ENCODE assay signal across 1 cellular context in genomic region chr13:33817843-33818661, GRCh38.
A peak's percentile ranks its signal among the peaks of the same experiment; 100 is the strongest.
TF ChIP-seq lines count a peak whose summit lies in the region.

Gene RFC3 (plus strand): TSS chr13:33818149. CDS start chr13:33818179, 30 bp downstream.

TF ChIP-seq in HepG2, 621 proteins besides CTCF, POLR2A, EP300 and RAD21 (continued from another document and continues in another):
- TF ChIP-seq, protein P1, sequence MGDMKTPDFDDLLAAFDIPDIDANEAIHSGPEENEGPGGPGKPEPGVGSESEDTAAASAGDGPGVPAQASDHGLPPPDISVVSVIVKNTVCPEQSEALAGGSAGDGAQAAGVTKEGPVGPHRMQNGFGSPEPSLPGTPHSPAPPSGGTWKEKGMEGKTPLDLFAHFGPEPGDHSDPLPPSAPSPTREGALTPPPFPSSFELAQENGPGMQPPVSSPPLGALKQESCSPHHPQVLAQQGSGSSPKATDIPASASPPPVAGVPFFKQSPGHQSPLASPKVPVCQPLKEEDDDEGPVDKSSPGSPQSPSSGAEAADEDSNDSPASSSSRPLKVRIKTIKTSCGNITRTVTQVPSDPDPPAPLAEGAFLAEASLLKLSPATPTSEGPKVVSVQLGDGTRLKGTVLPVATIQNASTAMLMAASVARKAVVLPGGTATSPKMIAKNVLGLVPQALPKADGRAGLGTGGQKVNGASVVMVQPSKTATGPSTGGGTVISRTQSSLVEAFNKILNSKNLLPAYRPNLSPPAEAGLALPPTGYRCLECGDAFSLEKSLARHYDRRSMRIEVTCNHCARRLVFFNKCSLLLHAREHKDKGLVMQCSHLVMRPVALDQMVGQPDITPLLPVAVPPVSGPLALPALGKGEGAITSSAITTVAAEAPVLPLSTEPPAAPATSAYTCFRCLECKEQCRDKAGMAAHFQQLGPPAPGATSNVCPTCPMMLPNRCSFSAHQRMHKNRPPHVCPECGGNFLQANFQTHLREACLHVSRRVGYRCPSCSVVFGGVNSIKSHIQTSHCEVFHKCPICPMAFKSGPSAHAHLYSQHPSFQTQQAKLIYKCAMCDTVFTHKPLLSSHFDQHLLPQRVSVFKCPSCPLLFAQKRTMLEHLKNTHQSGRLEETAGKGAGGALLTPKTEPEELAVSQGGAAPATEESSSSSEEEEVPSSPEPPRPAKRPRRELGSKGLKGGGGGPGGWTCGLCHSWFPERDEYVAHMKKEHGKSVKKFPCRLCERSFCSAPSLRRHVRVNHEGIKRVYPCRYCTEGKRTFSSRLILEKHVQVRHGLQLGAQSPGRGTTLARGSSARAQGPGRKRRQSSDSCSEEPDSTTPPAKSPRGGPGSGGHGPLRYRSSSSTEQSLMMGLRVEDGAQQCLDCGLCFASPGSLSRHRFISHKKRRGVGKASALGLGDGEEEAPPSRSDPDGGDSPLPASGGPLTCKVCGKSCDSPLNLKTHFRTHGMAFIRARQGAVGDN (CRISPR knock-in tag; IDR thresholded peaks at IDR 0.05) = peak; percentile 93
- TF ChIP-seq HNRNPK (IDR thresholded peaks at IDR 0.05; ENCODE audit: low read depth, low read length, poor library complexity, severe bottlenecking) = no peak
- TF ChIP-seq ZKSCAN5 (CRISPR knock-in tag; IDR thresholded peaks at IDR 0.05) = no peak
- TF ChIP-seq, protein P2, sequence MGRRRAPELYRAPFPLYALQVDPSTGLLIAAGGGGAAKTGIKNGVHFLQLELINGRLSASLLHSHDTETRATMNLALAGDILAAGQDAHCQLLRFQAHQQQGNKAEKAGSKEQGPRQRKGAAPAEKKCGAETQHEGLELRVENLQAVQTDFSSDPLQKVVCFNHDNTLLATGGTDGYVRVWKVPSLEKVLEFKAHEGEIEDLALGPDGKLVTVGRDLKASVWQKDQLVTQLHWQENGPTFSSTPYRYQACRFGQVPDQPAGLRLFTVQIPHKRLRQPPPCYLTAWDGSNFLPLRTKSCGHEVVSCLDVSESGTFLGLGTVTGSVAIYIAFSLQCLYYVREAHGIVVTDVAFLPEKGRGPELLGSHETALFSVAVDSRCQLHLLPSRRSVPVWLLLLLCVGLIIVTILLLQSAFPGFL (CRISPR knock-in tag; IDR thresholded peaks at IDR 0.05) = no peak
- TF ChIP-seq TRIM24 (CRISPR knock-in tag; IDR thresholded peaks at IDR 0.05) = no peak
- TF ChIP-seq, protein P3, sequence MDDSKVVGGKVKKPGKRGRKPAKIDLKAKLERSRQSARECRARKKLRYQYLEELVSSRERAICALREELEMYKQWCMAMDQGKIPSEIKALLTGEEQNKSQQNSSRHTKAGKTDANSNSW (CRISPR knock-in tag; IDR thresholded peaks at IDR 0.05; ENCODE audit: borderline replicate concordance) = 0 out of 2 replicates have a peak, but pooled peaks have one; percentile 27
- TF ChIP-seq, protein P4, sequence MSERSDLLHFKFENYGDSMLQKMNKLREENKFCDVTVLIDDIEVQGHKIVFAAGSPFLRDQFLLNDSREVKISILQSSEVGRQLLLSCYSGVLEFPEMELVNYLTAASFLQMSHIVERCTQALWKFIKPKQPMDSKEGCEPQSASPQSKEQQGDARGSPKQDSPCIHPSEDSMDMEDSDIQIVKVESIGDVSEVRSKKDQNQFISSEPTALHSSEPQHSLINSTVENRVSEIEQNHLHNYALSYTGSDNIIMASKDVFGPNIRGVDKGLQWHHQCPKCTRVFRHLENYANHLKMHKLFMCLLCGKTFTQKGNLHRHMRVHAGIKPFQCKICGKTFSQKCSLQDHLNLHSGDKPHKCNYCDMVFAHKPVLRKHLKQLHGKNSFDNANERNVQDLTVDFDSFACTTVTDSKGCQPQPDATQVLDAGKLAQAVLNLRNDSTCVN (CRISPR knock-in tag; IDR thresholded peaks at IDR 0.05; ENCODE audit: borderline replicate concordance) = no peak; the same call in 1 of the 2 replicates
- peak; percentile 60; the same call in 1 of the 2 replicates for TF ChIP-seq ZNF749 (CRISPR knock-in tag; IDR thresholded peaks at IDR 0.05; ENCODE audit: borderline replicate concordance)
- peak; percentile 78 for TF ChIP-seq ZNF124 (CRISPR knock-in tag; IDR thresholded peaks at IDR 0.05)
- peak; percentile 69 for TF ChIP-seq ELF1 (CRISPR knock-in tag; IDR thresholded peaks at IDR 0.05)
- no peak for TF ChIP-seq KDM6A (CRISPR knock-in tag; IDR thresholded peaks at IDR 0.05; ENCODE audit: low read depth)
- no peak for TF ChIP-seq ZNF562 (CRISPR knock-in tag; IDR thresholded peaks at IDR 0.05; ENCODE audit: borderline replicate concordance)
- TF ChIP-seq ZNF317 (CRISPR knock-in tag; IDR thresholded peaks at IDR 0.05) = peak; percentile 76; the same call in 1 of the 2 replicates
- peak; percentile 63; the same call in 1 of the 2 replicates for TF ChIP-seq POLR2AphosphoS5 (IDR thresholded peaks at IDR 0.05; ENCODE audit: low read depth, low read length)
- peak; percentile 89 for TF ChIP-seq ZNF784 (CRISPR knock-in tag; IDR thresholded peaks at IDR 0.05; ENCODE audit: borderline replicate concordance)
- TF ChIP-seq NFIB (CRISPR knock-in tag; IDR thresholded peaks at IDR 0.05; ENCODE audit: borderline replicate concordance) = no peak
- TF ChIP-seq FOXP4 (CRISPR knock-in tag; IDR thresholded peaks at IDR 0.05) = peak; percentile 60; the same call in 1 of the 2 replicates
- TF ChIP-seq HOXD1 (CRISPR knock-in tag; IDR thresholded peaks at IDR 0.05) = peak; percentile 53; the same call in 1 of the 2 replicates
- 0 out of 2 replicates have a peak, but pooled peaks have one; percentile 53 for TF ChIP-seq THYN1 (CRISPR knock-in tag; IDR thresholded peaks at IDR 0.05; ENCODE audit: borderline replicate concordance, low read depth)
- no peak for TF ChIP-seq RERE (CRISPR knock-in tag; IDR thresholded peaks at IDR 0.05; ENCODE audit: low read depth)
- TF ChIP-seq PHF20 (CRISPR knock-in tag; IDR thresholded peaks at IDR 0.05) = peak; percentile 94
- no peak for TF ChIP-seq ZNF230 (CRISPR knock-in tag; IDR thresholded peaks at IDR 0.05)
- peak; percentile 40; the same call in 1 of the 2 replicates for TF ChIP-seq ZBTB38 (CRISPR knock-in tag; IDR thresholded peaks at IDR 0.05)
- no peak for TF ChIP-seq CBX2 (IDR thresholded peaks at IDR 0.05; ENCODE audit: low read depth, low read length)
- 0 out of 2 replicates have a peak, but pooled peaks have one; percentile 65 for TF ChIP-seq CBX2 (CRISPR knock-in tag; IDR thresholded peaks at IDR 0.05; ENCODE audit: low read depth)
- peak; percentile 51; the same call in 1 of the 2 replicates for TF ChIP-seq KDM3A (CRISPR knock-in tag; IDR thresholded peaks at IDR 0.05; ENCODE audit: low read depth)
- no peak for TF ChIP-seq SMARCC2 (IDR thresholded peaks at IDR 0.05)
- TF ChIP-seq ZNF788 (CRISPR knock-in tag; IDR thresholded peaks at IDR 0.05; ENCODE audit: borderline replicate concordance) = peak; percentile 31; the same call in 1 of the 2 replicates
- TF ChIP-seq KAT7 (CRISPR knock-in tag; IDR thresholded peaks at IDR 0.05; ENCODE audit: borderline replicate concordance) = peak; percentile 87; the same call in 1 of the 2 replicates
- peak; percentile 64; the same call in 1 of the 2 replicates for TF ChIP-seq ZBTB25 (CRISPR knock-in tag; IDR thresholded peaks at IDR 0.05)
- TF ChIP-seq, protein P5, sequence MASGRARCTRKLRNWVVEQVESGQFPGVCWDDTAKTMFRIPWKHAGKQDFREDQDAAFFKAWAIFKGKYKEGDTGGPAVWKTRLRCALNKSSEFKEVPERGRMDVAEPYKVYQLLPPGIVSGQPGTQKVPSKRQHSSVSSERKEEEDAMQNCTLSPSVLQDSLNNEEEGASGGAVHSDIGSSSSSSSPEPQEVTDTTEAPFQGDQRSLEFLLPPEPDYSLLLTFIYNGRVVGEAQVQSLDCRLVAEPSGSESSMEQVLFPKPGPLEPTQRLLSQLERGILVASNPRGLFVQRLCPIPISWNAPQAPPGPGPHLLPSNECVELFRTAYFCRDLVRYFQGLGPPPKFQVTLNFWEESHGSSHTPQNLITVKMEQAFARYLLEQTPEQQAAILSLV (CRISPR knock-in tag; IDR thresholded peaks at IDR 0.05; ENCODE audit: borderline replicate concordance) = peak; percentile 61; the same call in 1 of the 2 replicates
- peak; percentile 69; the same call in 1 of the 2 replicates for TF ChIP-seq ZNF639 (CRISPR knock-in tag; conservative IDR thresholded peaks at IDR 0.05)
- TF ChIP-seq GPN1 (CRISPR knock-in tag; IDR thresholded peaks at IDR 0.05; ENCODE audit: borderline replicate concordance) = no peak
- peak; percentile 79 for TF ChIP-seq IRF2 (CRISPR knock-in tag; IDR thresholded peaks at IDR 0.05)
- no peak for TF ChIP-seq MAFF (IDR thresholded peaks at IDR 0.05; ENCODE audit: low read depth, low read length)
- peak; percentile 69 for TF ChIP-seq U2AF1 (optimal IDR thresholded peaks at IDR 0.05; ENCODE audit: low read depth, low read length)
- TF ChIP-seq IRF1 (CRISPR knock-in tag; IDR thresholded peaks at IDR 0.05; ENCODE audit: low read depth) = no peak
- TF ChIP-seq ZNF264 (CRISPR knock-in tag; IDR thresholded peaks at IDR 0.05) = no peak
- peak; percentile 20; the same call in 1 of the 2 replicates for TF ChIP-seq ZNF501 (CRISPR knock-in tag; IDR thresholded peaks at IDR 0.05)
- no peak for TF ChIP-seq STAT5B (CRISPR knock-in tag; IDR thresholded peaks at IDR 0.05)
- no peak for TF ChIP-seq PCBP1 (IDR thresholded peaks at IDR 0.05; ENCODE audit: borderline replicate concordance, low read depth, low read length)
- no peak for TF ChIP-seq ZNF30 (CRISPR knock-in tag; IDR thresholded peaks at IDR 0.05)
